13 cellular contexts compared by ENCODE assay signal in genomic region chr6:139173172-139173571, GRCh38. TPM values are rescaled to one million over a fixed set of nuclear protein-coding genes. Genes with fewer than 3 reads are reported as not detected.
A peak's percentile ranks its signal among the peaks of the same experiment; 100 is the strongest.
DNase-seq lines count a peak whose midpoint lies in the region; ATAC-seq lines count a peak whose summit lies in the region.
"Had no signal": no experiment of that assay in that cellular context is flagged by ENCODE, and none has a peak within 500 bp of the region (broad histone marks: within the 10 kb centered on the region; RNA-seq: fewer than 3 reads in every experiment).

No MANE protein-coding gene starts in this region.

- H3K4me3 Mint-ChIP-seq in activated naive CD4-positive, alpha-beta T cell treated with anti-CD3 and anti-CD28 coated beads, Interleukin-2, amount 10 ng/mL, durations not matched to agents 7 days and 5 days: no peak overlapping the region
- H3K4me3 Mint-ChIP-seq in activated naive CD8-positive, alpha-beta T cell treated with anti-CD3 and anti-CD28 coated beads for 36 hours: peak overlapping the region; percentile 26
- H3K4me3 Mint-ChIP-seq in stimulated activated naive B cell treated with anti-CD40 and anti-IgM and Interleukin-4, amounts not matched to agents 10 μg/mL and 1 μg/mL and 100 μg/mL, for 72 hours: no peak overlapping the region
- H3K4me3 Mint-ChIP-seq: neural progenitor cell had no signal

- H3K36me3 Mint-ChIP-seq in activated naive CD4-positive, alpha-beta T cell treated with anti-CD3 and anti-CD28 coated beads, Interleukin-2, amount 10 ng/mL, durations not matched to agents 7 days and 5 days: peaks cover 80% of the 10 kb centered on the region
- H3K36me3 Mint-ChIP-seq in activated naive CD8-positive, alpha-beta T cell treated with anti-CD3 and anti-CD28 coated beads for 36 hours: peaks cover 72% of the 10 kb centered on the region
- peaks cover 59 to 66% of the 10 kb centered on the region in 2 donors for H3K36me3 Mint-ChIP-seq in stimulated activated naive B cell treated with anti-CD40 and anti-IgM and Interleukin-4, amounts not matched to agents 10 μg/mL and 1 μg/mL and 100 μg/mL, for 72 hours

- no peak for DNase-seq in activated naive CD4-positive, alpha-beta T cell treated with anti-CD3 and anti-CD28 coated beads, Interleukin-2, amount 10 ng/mL, durations not matched to agents 7 days and 5 days
- DNase-seq in activated naive CD4-positive, alpha-beta T cell (lab: John Stamatoyannopoulos, UW): no peak
- DNase-seq in NCI-H69 (lab: John Stamatoyannopoulos, UW): peak; percentile 35
- DNase-seq in activated naive CD8-positive, alpha-beta T cell treated with anti-CD3 and anti-CD28 coated beads for 36 hours: no peak
- no peak for DNase-seq in stimulated activated naive B cell treated with anti-CD40 and anti-IgM and Interleukin-4, amounts not matched to agents 10 μg/mL and 1 μg/mL and 100 μg/mL, for 72 hours
- DNase-seq: amygdala, Karpas-422, NCI-H524, stomach had no signal

- H3K27me3 Mint-ChIP-seq in activated naive CD4-positive, alpha-beta T cell treated with anti-CD3 and anti-CD28 coated beads, Interleukin-2, amount 10 ng/mL, durations not matched to agents 7 days and 5 days: no peaks in the 10 kb centered on the region
- no peaks in the 10 kb centered on the region for H3K27me3 Mint-ChIP-seq in activated naive CD8-positive, alpha-beta T cell treated with anti-CD3 and anti-CD28 coated beads for 36 hours
- H3K27me3 Mint-ChIP-seq in stimulated activated naive B cell treated with anti-CD40 and anti-IgM and Interleukin-4, amounts not matched to agents 10 μg/mL and 1 μg/mL and 100 μg/mL, for 72 hours: no peaks in the 10 kb centered on the region

- CTCF ChIA-PET in activated naive CD4-positive, alpha-beta T cell treated with anti-CD3 and anti-CD28 coated beads, Interleukin-2, amount 10 ng/mL, durations not matched to agents 7 days and 5 days (lab: Charles Lee): interaction anchor here (0.8 to 1.2 kb wide), 3 partner anchors 8 to 21 kb away, joined by 3 to 6 read pairs (median 3); no protein-coding TSS in a partner anchor

- H3K9me3 Mint-ChIP-seq in activated naive CD4-positive, alpha-beta T cell treated with anti-CD3 and anti-CD28 coated beads, Interleukin-2, amount 10 ng/mL, durations not matched to agents 7 days and 5 days: no peaks in the 10 kb centered on the region
- no peaks in the 10 kb centered on the region for H3K9me3 Mint-ChIP-seq in activated naive CD8-positive, alpha-beta T cell treated with anti-CD3 and anti-CD28 coated beads for 36 hours
- H3K9me3 Mint-ChIP-seq in stimulated activated naive B cell treated with anti-CD40 and anti-IgM and Interleukin-4, amounts not matched to agents 10 μg/mL and 1 μg/mL and 100 μg/mL, for 72 hours: no peaks in the 10 kb centered on the region
- H3K9me3 Mint-ChIP-seq: neural progenitor cell had no signal

- H3K27ac Mint-ChIP-seq in activated naive CD4-positive, alpha-beta T cell treated with anti-CD3 and anti-CD28 coated beads, Interleukin-2, amount 10 ng/mL, durations not matched to agents 7 days and 5 days: peak overlapping the region; percentile 66
- peak overlapping the region; percentile 89 for H3K27ac Mint-ChIP-seq in activated naive CD8-positive, alpha-beta T cell treated with anti-CD3 and anti-CD28 coated beads for 36 hours
- H3K27ac Mint-ChIP-seq in stimulated activated naive B cell treated with anti-CD40 and anti-IgM and Interleukin-4, amounts not matched to agents 10 μg/mL and 1 μg/mL and 100 μg/mL, for 72 hours: peak overlapping the region; percentile 25
- H3K27ac Mint-ChIP-seq: neural progenitor cell had no signal

- peak; percentile 76 to 85 for ATAC-seq in stimulated activated naive B cell treated with anti-CD40 and anti-IgM and Interleukin-4, amounts not matched to agents 10 μg/mL and 1 μg/mL and 100 μg/mL, for 72 hours (replicated peaks)
- ATAC-seq in HG02885 (IDR thresholded peaks at IDR 0.05; ENCODE audit: poor library complexity, unreplicated experiment) (no peak), GM18867 (IDR thresholded peaks at IDR 0.05; ENCODE audit: unreplicated experiment) (no peak), HG02678 (IDR thresholded peaks at IDR 0.05; ENCODE audit: unreplicated experiment) (no peak)

- peaks cover 88% of the 10 kb centered on the region for H3K4me1 Mint-ChIP-seq in activated naive CD4-positive, alpha-beta T cell treated with anti-CD3 and anti-CD28 coated beads, Interleukin-2, amount 10 ng/mL, durations not matched to agents 7 days and 5 days
- peaks cover 85% of the 10 kb centered on the region for H3K4me1 Mint-ChIP-seq in activated naive CD8-positive, alpha-beta T cell treated with anti-CD3 and anti-CD28 coated beads for 36 hours
- peaks cover 45 to 80% of the 10 kb centered on the region in 2 donors for H3K4me1 Mint-ChIP-seq in stimulated activated naive B cell treated with anti-CD40 and anti-IgM and Interleukin-4, amounts not matched to agents 10 μg/mL and 1 μg/mL and 100 μg/mL, for 72 hours
- H3K4me1 Mint-ChIP-seq: neural progenitor cell had no signal

RNA-seq across cellular contexts. Expression of gene HECA, which starts 38.3 kb away (rescaled TPM):
- 10 to 100 TPM; 39.2 to 39.9 TPM for total RNA-seq in activated naive CD8-positive, alpha-beta T cell treated with anti-CD3 and anti-CD28 coated beads for 36 hours

Comparison
In these comparisons a context has a peak if more than half of its experiments do, and no peak if none do; other contexts are left out.
1. H3K27ac Mint-ChIP-seq: peak in every context shown above with its lines; median percentile 89 in activated naive CD8-positive, alpha-beta T cell treated with anti-CD3 and anti-CD28 coated beads for 36 hours; 66 in activated naive CD4-positive, alpha-beta T cell treated with anti-CD3 and anti-CD28 coated beads, Interleukin-2, amount 10 ng/mL, durations not matched to agents 7 days and 5 days; 25 in stimulated activated naive B cell treated with anti-CD40 and anti-IgM and Interleukin-4, amounts not matched to agents 10 μg/mL and 1 μg/mL and 100 μg/mL, for 72 hours.
2. ATAC-seq: peak in stimulated activated naive B cell treated with anti-CD40 and anti-IgM and Interleukin-4, amounts not matched to agents 10 μg/mL and 1 μg/mL and 100 μg/mL, for 72 hours (2 of 2); none in HG02885 (single experiment), GM18867 (single experiment) and HG02678 (single experiment).